ENCODE assay signal across 20 cellular contexts in the genomic region with DNA sequence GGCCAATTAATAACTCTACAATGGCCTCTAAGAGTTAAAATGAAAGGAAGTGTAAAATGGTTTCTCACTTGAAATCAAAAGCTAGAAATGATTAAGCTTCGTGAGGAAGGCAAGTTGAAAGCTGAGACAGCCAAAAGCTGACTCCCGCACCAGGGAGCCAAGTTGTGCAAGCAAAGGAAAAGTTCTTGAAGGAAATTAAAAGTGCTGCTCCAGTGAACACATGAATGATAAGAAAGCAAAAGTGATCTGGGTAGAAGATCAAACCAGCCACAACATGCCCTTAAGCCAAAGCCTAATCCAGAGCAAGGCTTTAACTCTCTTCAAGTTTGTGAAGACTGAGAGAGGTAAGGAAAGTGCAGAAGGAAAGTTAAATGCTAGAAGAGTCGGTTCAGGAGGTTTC. TPM values are rescaled to one million over a fixed set of nuclear protein-coding genes. Genes with fewer than 3 reads are reported as not detected.
A peak's percentile ranks its signal among the peaks of the same experiment; 100 is the strongest.
DNase-seq lines count a peak whose midpoint lies in the region; FAIRE-seq and TF ChIP-seq lines count a peak whose summit lies in the region.
"Had no signal": no experiment of that assay in that cellular context is flagged by ENCODE, and none has a peak within 500 bp of the region (broad histone marks: within the 10 kb centered on the region; RNA-seq: fewer than 3 reads in every experiment).

No MANE protein-coding gene starts in this region.

- H3K27me3 ChIP-seq in BE2C = no peaks in the 10 kb centered on the region

- DNase-seq in RCC 7860 (ENCODE audit: low spot score) = no peak
- DNase-seq in endothelial cell (ENCODE audit: low spot score) = no peak
- peak; percentile 52 for DNase-seq in kidney tubule cell (ENCODE audit: low spot score)
- no peak for DNase-seq in BE2C
- no peak for DNase-seq in H4 (ENCODE audit: low spot score)
- no peak for DNase-seq in GM13977 (ENCODE audit: low spot score)
- DNase-seq: activated naive CD8-positive, alpha-beta T cell treated with anti-CD3 and anti-CD28 coated beads, Interleukin-2, amount 10 ng/mL, durations not matched to agents 7 days and 5 days; C1 segment of cervical spinal cord; caudate nucleus; left colon; NCI-H2029 treated with DMSO at 0.1 percent for 48 hours; NCI-H510A; SHP77 treated with DMSO at 0.1 percent for 48 hours; stimulated activated CD4-positive, alpha-beta T cell treated with anti-CD3 and anti-CD28 coated beads, Interleukin-1b, Interleukin-23, amount 100 ng/mL, for 48 hours had no signal

- H3K27ac ChIP-seq in urinary bladder (ENCODE audit: low read depth) = peak overlapping the region; percentile 6
- H3K27ac ChIP-seq: KMS-11 had no signal

- peak; percentile 12 for FAIRE-seq in RCC 7860 (lab: Jason Lieb, UNC)
- FAIRE-seq: G401.6 had no signal

- H3K36me3 Mint-ChIP-seq in endothelial cell (ENCODE audit: low read depth, unreplicated experiment) = peaks cover 10% of the 10 kb centered on the region
- H3K36me3 Mint-ChIP-seq: activated naive CD8-positive, alpha-beta T cell treated with anti-CD3 and anti-CD28 coated beads, Interleukin-2, amount 10 ng/mL, durations not matched to agents 7 days and 5 days had no signal

- H3K9me3 Mint-ChIP-seq in endothelial cell (ENCODE audit: unreplicated experiment) = no peaks in the 10 kb centered on the region
- H3K9me3 Mint-ChIP-seq: activated naive CD8-positive, alpha-beta T cell treated with anti-CD3 and anti-CD28 coated beads, Interleukin-2, amount 10 ng/mL, durations not matched to agents 7 days and 5 days had no signal

- peaks cover 3% of the 10 kb centered on the region for H3K27me3 Mint-ChIP-seq in endothelial cell (ENCODE audit: unreplicated experiment)
- H3K27me3 Mint-ChIP-seq: stimulated activated naive CD8-positive, alpha-beta T cell treated with anti-CD3 and anti-CD28 coated beads, Interleukin-15, Interleukin-2, amounts not matched to agents 100 ng/mL and 50 ng/mL, for 24 hours had no signal

- H3K36me3 ChIP-seq in urinary bladder (ENCODE audit: insufficient read depth) = no peaks in the 10 kb centered on the region
- no peaks in the 10 kb centered on the region for H3K36me3 ChIP-seq in BE2C

- no peak overlapping the region for H3K4me3 ChIP-seq in urinary bladder (ENCODE audit: low read depth, low read length)
- no peak overlapping the region for H3K4me3 ChIP-seq in BE2C (ENCODE audit: low read depth, low read length)

- H3K27ac Mint-ChIP-seq in endothelial cell (ENCODE audit: unreplicated experiment) = peak overlapping the region; percentile 70
- H3K27ac Mint-ChIP-seq: activated naive CD8-positive, alpha-beta T cell treated with anti-CD3 and anti-CD28 coated beads, Interleukin-2, amount 10 ng/mL, durations not matched to agents 7 days and 5 days; stimulated activated naive CD8-positive, alpha-beta T cell treated with anti-CD3 and anti-CD28 coated beads, Interleukin-15, Interleukin-2, amounts not matched to agents 100 ng/mL and 50 ng/mL, for 24 hours had no signal

- WGBS in urinary bladder = 52% methylated on average over 3 of the region's 3 CpGs

- no peaks in the 10 kb centered on the region for H3K4me1 ChIP-seq in urinary bladder (ENCODE audit: insufficient read depth)
- H3K4me1 ChIP-seq in BE2C = peaks cover 28% of the 10 kb centered on the region

- in situ Hi-C loops in GM13977 (cut with MboI; ENCODE audit: low pct_unique_long_range_greater_than_20kb, low sequenced_read_pairs, unreplicated experiment) = no loop called here

- H3K4me1 Mint-ChIP-seq in endothelial cell (ENCODE audit: unreplicated experiment) = peaks cover 44% of the 10 kb centered on the region
- H3K4me1 Mint-ChIP-seq: activated naive CD8-positive, alpha-beta T cell treated with anti-CD3 and anti-CD28 coated beads, Interleukin-2, amount 10 ng/mL, durations not matched to agents 7 days and 5 days had no signal

- TF ChIP-seq CTCF in endothelial cell (IDR thresholded peaks at IDR 0.05; ENCODE audit: unreplicated experiment) (no peak), BE2C (IDR thresholded peaks at IDR 0.05; ENCODE audit: low read depth, low read length) (no peak), GM13977 (IDR thresholded peaks at IDR 0.05; ENCODE audit: extremely low read depth, insufficient read depth, missing control alignments) (no peak)

- H3K4me3 Mint-ChIP-seq in endothelial cell (ENCODE audit: unreplicated experiment) = peak overlapping the region; percentile 47
- H3K4me3 Mint-ChIP-seq: activated naive CD8-positive, alpha-beta T cell treated with anti-CD3 and anti-CD28 coated beads, Interleukin-2, amount 10 ng/mL, durations not matched to agents 7 days and 5 days; stimulated activated naive CD8-positive, alpha-beta T cell treated with anti-CD3 and anti-CD28 coated beads, Interleukin-15, Interleukin-2, amounts not matched to agents 100 ng/mL and 50 ng/mL, for 24 hours had no signal

- H3K9me3 ChIP-seq in BE2C = no peaks in the 10 kb centered on the region

RNA-seq across cellular contexts. Expression of gene CYYR1, which starts 22.7 kb away (rescaled TPM):
- total RNA-seq in endothelial cell (ENCODE audit: unreplicated experiment) (88.6 TPM), urinary bladder (11.4 TPM)
- polyA plus RNA-seq in urinary bladder = 21.1 TPM
- not detected for polyA plus RNA-seq in BE2C (2012; ENCODE audit: insufficient read depth, insufficient read length, low read depth)
- total RNA-seq in H4 (2014; rRNA removed; shearing (Covaris generic)) = not detected in 2 replicates
- total RNA-seq: activated CD8-positive, alpha-beta memory T cell treated with anti-CD3 and anti-CD28 coated beads for 36 hours; activated naive CD8-positive, alpha-beta T cell treated with anti-CD3 and anti-CD28 coated beads, Interleukin-2, amount 10 ng/mL, durations not matched to agents 7 days and 5 days; T-helper 2 cell treated with Interferon-gamma antibody and Interleukin-4, amounts not matched to agents 100 ng/mL and 5 ng/mL, for 36 hours had no signal

Comparison
In these comparisons a context has a peak if more than half of its experiments do, and no peak if none do; other contexts are left out.
1. RNA of gene CYYR1, which starts 22.7 kb away (total RNA-seq): 88.6 TPM in endothelial cell (single experiment) and 11.4 TPM in urinary bladder (single experiment); not detected in H4; every median in the first group is over 10 times any median in the second.